Comparison of ENCODE assay signal across 1 cellular context in genomic region chr20:31514154-31515071, GRCh38.
TF ChIP-seq lines count a peak whose summit lies in the region.

TSS of gene HM13 (plus strand) at chr20:31514442. CDS start at chr20:31514552, 110 bp downstream.

TF ChIP-seq in HepG2, 621 proteins besides CTCF, POLR2A, EP300 and RAD21 (continued from another document and continues in another):
- TF ChIP-seq ZBTB43 (CRISPR knock-in tag; conservative IDR thresholded peaks at IDR 0.05) = peak; percentile 89
- TF ChIP-seq CHD4 (IDR thresholded peaks at IDR 0.05; ENCODE audit: borderline replicate concordance, low read length) = no peak
- TF ChIP-seq JUN (CRISPR knock-in tag; IDR thresholded peaks at IDR 0.05) = peak; percentile 50; the same call in 1 of the 2 replicates
- no peak for TF ChIP-seq JUNB (CRISPR knock-in tag; IDR thresholded peaks at IDR 0.05; ENCODE audit: borderline replicate concordance)
- TF ChIP-seq ZNF124 (CRISPR knock-in tag; IDR thresholded peaks at IDR 0.05) = peak; percentile 65
- 0 out of 2 replicates have a peak, but pooled peaks have one; percentile 11 for TF ChIP-seq ZBTB21 (CRISPR knock-in tag; IDR thresholded peaks at IDR 0.05)
- TF ChIP-seq ZBTB33 (CRISPR knock-in tag; IDR thresholded peaks at IDR 0.05) = peak; percentile 16; the same call in 1 of the 2 replicates
- peak; percentile 89 for TF ChIP-seq ERF (CRISPR knock-in tag; IDR thresholded peaks at IDR 0.05)
- TF ChIP-seq ZNF17 (CRISPR knock-in tag; IDR thresholded peaks at IDR 0.05) = no peak
- TF ChIP-seq NFIB (CRISPR knock-in tag; IDR thresholded peaks at IDR 0.05; ENCODE audit: borderline replicate concordance) = no peak
- no peak for TF ChIP-seq DPF2 (CRISPR knock-in tag; IDR thresholded peaks at IDR 0.05; ENCODE audit: borderline replicate concordance, low read depth)
- 0 out of 2 replicates have a peak, but pooled peaks have one; percentile 66 for TF ChIP-seq FOXM1 (CRISPR knock-in tag; IDR thresholded peaks at IDR 0.05)
- peak; percentile 90; the same call in 1 of the 2 replicates for TF ChIP-seq ZNF790 (CRISPR knock-in tag; IDR thresholded peaks at IDR 0.05; ENCODE audit: borderline replicate concordance)
- TF ChIP-seq SMAD9 (CRISPR knock-in tag; IDR thresholded peaks at IDR 0.05) = no peak
- TF ChIP-seq ZNF749 (CRISPR knock-in tag; IDR thresholded peaks at IDR 0.05; ENCODE audit: borderline replicate concordance) = peak; percentile 92; the same call in 1 of the 2 replicates
- TF ChIP-seq ZNF180 (CRISPR knock-in tag; IDR thresholded peaks at IDR 0.05; ENCODE audit: borderline replicate concordance, low read depth) = peak; percentile 91; the same call in 1 of the 2 replicates
- no peak; the same call in 1 of the 2 replicates for TF ChIP-seq CENPBD1 (CRISPR knock-in tag; IDR thresholded peaks at IDR 0.05; ENCODE audit: borderline replicate concordance, low read depth)
- 0 out of 2 replicates have a peak, but pooled peaks have one; percentile 54 for TF ChIP-seq ESRRA (CRISPR knock-in tag; IDR thresholded peaks at IDR 0.05; ENCODE audit: low read depth)
- peak; percentile 99 for TF ChIP-seq KIAA2018 (CRISPR knock-in tag; IDR thresholded peaks at IDR 0.05; ENCODE audit: borderline replicate concordance)
- peak; percentile 24 for TF ChIP-seq PTBP1 (IDR thresholded peaks at IDR 0.05; ENCODE audit: low read depth, low read length, poor library complexity, severe bottlenecking)
- peak; percentile 67; the same call in 1 of the 2 replicates for TF ChIP-seq PBX3 (CRISPR knock-in tag; IDR thresholded peaks at IDR 0.05; ENCODE audit: borderline replicate concordance)
- TF ChIP-seq U2AF1 (optimal IDR thresholded peaks at IDR 0.05; ENCODE audit: low read depth, low read length) = peak; percentile 66
- TF ChIP-seq XRCC5 (optimal IDR thresholded peaks at IDR 0.05; ENCODE audit: low read length) = peak; percentile 99
- peak; percentile 72 for TF ChIP-seq ZNF580 (CRISPR knock-in tag; IDR thresholded peaks at IDR 0.05; ENCODE audit: borderline replicate concordance, low read depth)
- TF ChIP-seq KLF15 (CRISPR knock-in tag; IDR thresholded peaks at IDR 0.05; ENCODE audit: borderline replicate concordance) = peak; percentile 93
- TF ChIP-seq NR2F1 (CRISPR knock-in tag; IDR thresholded peaks at IDR 0.05) = no peak
- no peak; the same call in 1 of the 2 replicates for TF ChIP-seq HHEX (CRISPR knock-in tag; IDR thresholded peaks at IDR 0.05)
- TF ChIP-seq ZNF619 (CRISPR knock-in tag; IDR thresholded peaks at IDR 0.05) = peak; percentile 78
- TF ChIP-seq ZNF766 (CRISPR knock-in tag; IDR thresholded peaks at IDR 0.05; ENCODE audit: borderline replicate concordance) = peak; percentile 93
- TF ChIP-seq ZFP36 (IDR thresholded peaks at IDR 0.05; ENCODE audit: borderline replicate concordance, low read depth, low read length, partially characterized antibody) = no peak
- TF ChIP-seq MLXIP (CRISPR knock-in tag; IDR thresholded peaks at IDR 0.05; ENCODE audit: borderline replicate concordance) = peak; percentile 81
- 0 out of 2 replicates have a peak, but pooled peaks have one; percentile 52 for TF ChIP-seq NR2C2 (CRISPR knock-in tag; IDR thresholded peaks at IDR 0.05; ENCODE audit: borderline replicate concordance)
- TF ChIP-seq ZNF784 (CRISPR knock-in tag; IDR thresholded peaks at IDR 0.05; ENCODE audit: borderline replicate concordance) = no peak; the same call in 1 of the 2 replicates
- peak; percentile 81; the same call in 1 of the 2 replicates for TF ChIP-seq ZKSCAN8 (CRISPR knock-in tag; IDR thresholded peaks at IDR 0.05; ENCODE audit: borderline replicate concordance)
- peak; percentile 17; the same call in 1 of the 2 replicates for TF ChIP-seq MIXL1 (CRISPR knock-in tag; IDR thresholded peaks at IDR 0.05)
- peak; percentile 90 for TF ChIP-seq ZNF446 (CRISPR knock-in tag; IDR thresholded peaks at IDR 0.05)
- peak; percentile 83; the same call in 1 of the 2 replicates for TF ChIP-seq ZNF768 (CRISPR knock-in tag; IDR thresholded peaks at IDR 0.05)
- TF ChIP-seq ZNF256 (CRISPR knock-in tag; conservative IDR thresholded peaks at IDR 0.05) = peak; percentile 67
- peak; percentile 97 for TF ChIP-seq ZNF83 (CRISPR knock-in tag; IDR thresholded peaks at IDR 0.05; ENCODE audit: borderline replicate concordance)
- peak; percentile 83 for TF ChIP-seq JUND (CRISPR knock-in tag; IDR thresholded peaks at IDR 0.05)
- TF ChIP-seq ZNF737 (CRISPR knock-in tag; IDR thresholded peaks at IDR 0.05; ENCODE audit: borderline replicate concordance) = peak; percentile 86; the same call in 1 of the 2 replicates
